In the genomic region with DNA sequence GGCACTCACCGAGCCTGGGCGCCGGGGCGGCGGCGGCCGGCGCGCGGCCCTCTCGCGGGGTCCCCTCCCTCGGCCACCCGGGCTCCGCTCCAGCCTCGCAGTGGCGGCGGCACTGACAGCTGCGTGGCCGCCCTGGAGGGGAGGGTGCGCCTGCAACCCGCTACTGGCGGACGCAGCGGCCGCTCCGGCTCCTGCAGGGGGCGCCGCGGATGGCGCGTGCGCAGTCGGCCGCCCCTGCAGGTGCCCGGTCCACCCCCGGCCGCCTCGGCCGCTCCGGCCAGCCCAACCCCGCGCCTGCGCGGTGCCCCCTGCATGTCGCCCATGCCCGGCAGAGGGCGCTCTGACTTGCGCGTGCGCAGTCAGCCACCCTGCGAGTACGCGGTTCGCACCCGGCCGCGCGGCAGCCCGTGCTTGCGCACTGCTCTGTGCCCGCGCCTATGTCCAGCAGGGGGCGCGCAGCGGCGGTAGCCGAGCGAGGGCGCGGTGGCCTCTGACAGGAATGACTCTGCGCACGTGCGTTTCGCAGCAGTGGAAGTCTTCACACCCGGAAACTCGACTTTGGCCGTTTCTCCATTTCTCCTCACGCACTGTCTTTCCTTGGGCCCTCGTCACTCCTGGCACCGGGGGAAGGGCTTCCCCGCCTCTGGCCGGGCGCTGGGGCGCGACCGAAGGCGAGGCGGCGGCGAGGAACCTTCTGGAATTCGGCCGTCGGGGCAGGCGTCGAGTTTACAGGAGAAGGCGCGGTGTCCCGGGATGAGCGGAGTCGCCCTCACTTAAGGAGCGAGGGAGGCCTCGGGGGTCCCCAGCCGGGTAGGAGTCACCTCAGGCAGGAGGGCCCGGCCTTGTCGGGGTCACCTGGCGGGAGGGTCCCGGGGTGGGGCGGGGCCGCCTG, we compare ENCODE assay signal across 8 cellular contexts. TPM values are rescaled to one million over a fixed set of nuclear protein-coding genes. Genes with fewer than 3 reads are reported as not detected.
A peak's percentile ranks its signal among the peaks of the same experiment; 100 is the strongest.
DNase-seq lines count a peak whose midpoint lies in the region; ATAC-seq lines count a peak whose summit lies in the region.

A gene (minus strand): TSS at position 165 of the 892 bp plus-strand sequence. CDS start 14,262 bp downstream, outside the sequence.

- H3K27ac Mint-ChIP-seq in IgD-negative memory B cell, result peak within 1 kb of the TSS; percentile 31 to 89 (median 88)
- H3K27ac Mint-ChIP-seq in activated T-cell treated with anti-CD3 and anti-CD28 coated beads, Interleukin-2, amount 50 U/mL, for 24 hours, result peak within 1 kb of the TSS; percentile 77

- H3K4me1 Mint-ChIP-seq in IgD-negative memory B cell, result peaks cover 6 to 11% (median 9%) of the 10 kb centered on the region in 3 donors
- peaks cover 24% of the 10 kb centered on the region for H3K4me1 Mint-ChIP-seq in activated T-cell treated with anti-CD3 and anti-CD28 coated beads, Interleukin-2, amount 50 U/mL, for 24 hours (ENCODE audit: low read depth)

- no peaks in the 10 kb centered on the region for H3K9me3 ChIP-seq in muscle layer of duodenum (ENCODE audit: control insufficient read depth in 1 of 2, low read length in 2 of 2)

- H3K36me3 ChIP-seq in muscle layer of duodenum (ENCODE audit: control insufficient read depth in 1 of 2, insufficient read depth in 2 of 2, low read length in 2 of 2), result no peaks in the 10 kb centered on the region

- peak within 1 kb of the TSS; percentile 48 to 91 for H3K4me3 ChIP-seq in muscle layer of duodenum (ENCODE audit: low read depth in 1 of 2, low read length in 2 of 2)

- no peaks in the 10 kb centered on the region for H3K9me3 Mint-ChIP-seq in IgD-negative memory B cell
- H3K9me3 Mint-ChIP-seq in activated T-cell treated with anti-CD3 and anti-CD28 coated beads, Interleukin-2, amount 50 U/mL, for 24 hours, result no peaks in the 10 kb centered on the region

- ATAC-seq in GM21576 (IDR thresholded peaks at IDR 0.05; ENCODE audit: unreplicated experiment) (peak; percentile 66), esophagus mucosa (peak; percentile 99)

- peaks cover 2 to 18% of the 10 kb centered on the region in 2 donors for H3K4me1 ChIP-seq in muscle layer of duodenum (ENCODE audit: control insufficient read depth in 1 of 2, insufficient read depth in 2 of 2, low read length in 2 of 2)

- peak within 1 kb of the TSS; percentile 81 to 93 (median 88) for H3K4me3 Mint-ChIP-seq in IgD-negative memory B cell
- H3K4me3 Mint-ChIP-seq in activated T-cell treated with anti-CD3 and anti-CD28 coated beads, Interleukin-2, amount 50 U/mL, for 24 hours, result peak within 1 kb of the TSS; percentile 85

- no peak within 1 kb of the TSS for H3K27ac ChIP-seq in muscle layer of duodenum (ENCODE audit: low read length)

- DNase-seq in DMS53 (lab: John Stamatoyannopoulos, UW), result peak; percentile 94
- DNase-seq in OCI-M1 (lab: John Stamatoyannopoulos, UW), result peak; percentile 98
- DNase-seq in activated T-cell treated with anti-CD3 and anti-CD28 coated beads, Interleukin-2, amount 50 U/mL, for 24 hours, result peak; percentile 100
- peak; percentile 90 for DNase-seq in stimulated activated CD8-positive, alpha-beta memory T cell treated with anti-CD3 and anti-CD28 coated beads, Interleukin-7, amount 100 ng/mL, for 24 hours (ENCODE audit: low read depth)

- H3K36me3 Mint-ChIP-seq in IgD-negative memory B cell, result no peaks in the 10 kb centered on the region
- H3K36me3 Mint-ChIP-seq in activated T-cell treated with anti-CD3 and anti-CD28 coated beads, Interleukin-2, amount 50 U/mL, for 24 hours (ENCODE audit: low read depth), result peaks cover 8% of the 10 kb centered on the region

- H3K27me3 ChIP-seq in muscle layer of duodenum (ENCODE audit: low read depth, low read length), result no peaks in the 10 kb centered on the region

- H3K27me3 Mint-ChIP-seq in IgD-negative memory B cell, result peaks cover 1% of the 10 kb centered on the region
- peaks cover 14% of the 10 kb centered on the region for H3K27me3 Mint-ChIP-seq in activated T-cell treated with anti-CD3 and anti-CD28 coated beads, Interleukin-2, amount 50 U/mL, for 24 hours

RNA-seq across cellular contexts. Expression of the gene that starts here (rescaled TPM):
- 1.7 TPM for polyA plus RNA-seq in IgD-negative memory B cell
- 1.2 TPM for total RNA-seq in esophagus mucosa
